Comparison of ENCODE assay signal across 7 cellular contexts in genomic region chr17:18262111-18262510, GRCh38.
DNase-seq lines count a peak whose midpoint lies in the region; ATAC-seq and TF ChIP-seq lines count a peak whose summit lies in the region.
"Had no signal": no experiment of that assay in that cellular context is flagged by ENCODE, and none has a peak within 500 bp of the region (broad histone marks: within the 10 kb centered on the region; RNA-seq: fewer than 3 reads in every experiment).

No MANE protein-coding gene starts in this region.

- no peaks in the 10 kb centered on the region for H3K27me3 Mint-ChIP-seq in activated T-cell treated with anti-CD3 and anti-CD28 coated beads, Interleukin-2, amount 50 U/mL, for 24 hours
- H3K27me3 Mint-ChIP-seq in stimulated activated naive CD8-positive, alpha-beta T cell treated with anti-CD3 and anti-CD28 coated beads, Interleukin-15, amount 100 ng/mL, for 72 hours, result no peaks in the 10 kb centered on the region

- no peak for ATAC-seq in stimulated activated naive CD8-positive, alpha-beta T cell treated with anti-CD3 and anti-CD28 coated beads, Interleukin-15, amount 100 ng/mL, for 72 hours
- no peak for ATAC-seq in HG03469 (IDR thresholded peaks at IDR 0.05; ENCODE audit: unreplicated experiment)

- no peak for DNase-seq in activated T-cell treated with anti-CD3 and anti-CD28 coated beads, Interleukin-2, amount 50 U/mL, for 24 hours
- no peak for DNase-seq in activated T-cell treated with anti-CD3 and anti-CD28 coated beads, Interleukin-2, amount 50 U/mL, for 1 hour
- peak; percentile 26 for DNase-seq in epithelial cell of esophagus (ENCODE audit: low read depth)
- no peak for DNase-seq in stimulated activated naive CD8-positive, alpha-beta T cell treated with anti-CD3 and anti-CD28 coated beads, Interleukin-15, amount 100 ng/mL, for 72 hours
- no peak for DNase-seq in activated naive CD4-positive, alpha-beta T cell treated with Interleukin-2 at 50 U/mL for 16 hours
- DNase-seq: effector memory CD4-positive, alpha-beta T cell had no signal

- TF ChIP-seq CTCF in epithelial cell of esophagus (IDR thresholded peaks at IDR 0.05; ENCODE audit: insufficient read depth, low read depth, low read length, missing control alignments), result no peak

- H3K36me3 Mint-ChIP-seq in activated T-cell treated with anti-CD3 and anti-CD28 coated beads, Interleukin-2, amount 50 U/mL, for 24 hours (ENCODE audit: low read depth), result peaks cover 22% of the 10 kb centered on the region

- H3K9me3 Mint-ChIP-seq in activated T-cell treated with anti-CD3 and anti-CD28 coated beads, Interleukin-2, amount 50 U/mL, for 24 hours, result no peaks in the 10 kb centered on the region
- no peaks in the 10 kb centered on the region for H3K9me3 Mint-ChIP-seq in stimulated activated naive CD8-positive, alpha-beta T cell treated with anti-CD3 and anti-CD28 coated beads, Interleukin-15, amount 100 ng/mL, for 72 hours

- H3K27ac Mint-ChIP-seq in activated T-cell treated with anti-CD3 and anti-CD28 coated beads, Interleukin-2, amount 50 U/mL, for 24 hours, result peak overlapping the region; percentile 40
- peak overlapping the region in 1 of 2 donors; percentile 15 for H3K27ac Mint-ChIP-seq in stimulated activated naive CD8-positive, alpha-beta T cell treated with anti-CD3 and anti-CD28 coated beads, Interleukin-15, amount 100 ng/mL, for 72 hours

- H3K4me3 ChIP-seq in epithelial cell of esophagus (ENCODE audit: low read length), result no peak overlapping the region

- peaks cover 39% of the 10 kb centered on the region for H3K4me1 Mint-ChIP-seq in activated T-cell treated with anti-CD3 and anti-CD28 coated beads, Interleukin-2, amount 50 U/mL, for 24 hours (ENCODE audit: low read depth)
- peaks cover 44% of the 10 kb centered on the region for H3K4me1 Mint-ChIP-seq in stimulated activated naive CD8-positive, alpha-beta T cell treated with anti-CD3 and anti-CD28 coated beads, Interleukin-15, amount 100 ng/mL, for 72 hours

- peak overlapping the region; percentile 80 for H3K4me3 Mint-ChIP-seq in activated T-cell treated with anti-CD3 and anti-CD28 coated beads, Interleukin-2, amount 50 U/mL, for 24 hours
- H3K4me3 Mint-ChIP-seq in stimulated activated naive CD8-positive, alpha-beta T cell treated with anti-CD3 and anti-CD28 coated beads, Interleukin-15, amount 100 ng/mL, for 72 hours, result peak overlapping the region; percentile 86 to 90
